In the genomic region with DNA sequence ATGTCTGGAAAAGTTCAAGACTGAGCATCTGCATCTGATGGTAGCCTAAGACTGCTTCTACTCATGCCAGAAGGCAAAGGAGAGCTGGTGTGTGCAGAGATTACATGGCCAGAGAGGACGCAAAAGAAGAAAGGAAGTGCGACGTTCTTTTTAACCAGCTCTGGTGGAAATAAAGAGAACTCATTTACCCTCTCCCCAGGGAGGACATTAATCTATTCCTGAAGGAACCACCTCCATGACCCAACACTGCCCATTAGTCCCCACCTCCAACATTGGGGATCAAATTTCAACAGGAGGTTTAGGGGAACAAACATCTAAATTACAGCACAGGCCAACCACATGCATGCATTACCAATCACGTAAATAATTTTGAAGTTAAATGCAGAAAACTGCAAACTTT, we compare ENCODE assay signal across 8 cellular contexts. TPM values are rescaled to one million over a fixed set of nuclear protein-coding genes. Genes with fewer than 3 reads are reported as not detected.
A peak's percentile ranks its signal among the peaks of the same experiment; 100 is the strongest.
DNase-seq lines count a peak whose midpoint lies in the region; ATAC-seq and TF ChIP-seq lines count a peak whose summit lies in the region.

No MANE protein-coding gene starts in this region.

- H3K4me2 ChIP-seq in KMS-11, result peak overlapping the region; percentile 88

- DNase-seq in CD4-positive, alpha-beta T cell, result no peak
- DNase-seq in astrocyte of the spinal cord (ENCODE audit: low read depth, low spot score), result peak; percentile 52
- no peak for DNase-seq in NOMO-1 treated with DMSO at 0.1 percent for 48 hours (lab: John Stamatoyannopoulos, UW; ENCODE audit: unreplicated experiment)
- DNase-seq in NCI-H2196 (lab: John Stamatoyannopoulos, UW; ENCODE audit: unreplicated experiment), result no peak
- DNase-seq in GDM1 (lab: John Stamatoyannopoulos, UW), result no peak
- no peak for DNase-seq in activated CD4-positive, alpha-beta T cell treated with anti-CD3 and anti-CD28 coated beads for 4 hours

- H3K9me3 ChIP-seq in CD4-positive, alpha-beta T cell (ENCODE audit: control insufficient read depth, low read length), result no peaks in the 10 kb centered on the region
- no peaks in the 10 kb centered on the region for H3K9me3 ChIP-seq in muscle layer of duodenum (ENCODE audit: control insufficient read depth in 1 of 2, low read length in 2 of 2)

- peaks cover 43% of the 10 kb centered on the region for H3K79me2 ChIP-seq in KMS-11 (ENCODE audit: insufficient read depth, low read depth)

- peak overlapping the region; percentile 53 for H3K4me3 ChIP-seq in KMS-11 (IDR thresholded peaks at IDR 0.05; ENCODE audit: insufficient read depth, low read depth, low read length)
- H3K4me3 ChIP-seq in astrocyte of the spinal cord (ENCODE audit: low read depth, low read length), result peak overlapping the region; percentile 82
- peak overlapping the region; percentile 89 to 92 for H3K4me3 ChIP-seq in muscle layer of duodenum (ENCODE audit: low read depth in 1 of 2, low read length in 2 of 2)

- no peaks in the 10 kb centered on the region for H3K9me3 Mint-ChIP-seq in CD4-positive, alpha-beta T cell

- peak overlapping the region; percentile 99; the same call in 1 of the 2 replicates for H2AFZ ChIP-seq in KMS-11 (ENCODE audit: low read depth)

- H3K27ac ChIP-seq in CD4-positive, alpha-beta T cell (ENCODE audit: low read depth, low read length), result no peak overlapping the region
- no peak overlapping the region for H3K27ac ChIP-seq in KMS-11
- H3K27ac ChIP-seq in muscle layer of duodenum (ENCODE audit: low read length), result no peak overlapping the region

- H3K36me3 ChIP-seq in KMS-11 (ENCODE audit: insufficient read depth) (no peaks in the 10 kb centered on the region), muscle layer of duodenum (ENCODE audit: control insufficient read depth in 1 of 2, insufficient read depth in 2 of 2, low read length in 2 of 2) (no peaks in the 10 kb centered on the region)

- H3K27me3 Mint-ChIP-seq in CD4-positive, alpha-beta T cell, result no peaks in the 10 kb centered on the region

- POLR2A ChIA-PET in CD4-positive, alpha-beta T cell (lab: Charles Lee), result interaction anchor here (1.0 to 6.3 kb wide), 5 partner anchors 13 to 671 kb away, joined by 4 to 188 read pairs (median 18); partner anchors contain the start of genes MSL2 and STAG1

- CTCF ChIA-PET in CD4-positive, alpha-beta T cell (lab: Charles Lee), result interaction anchor here (0.6 to 5.6 kb wide), 5 partner anchors 73 to 469 kb away, joined by 3 to 81 read pairs (median 4); partner anchors contain the start of gene STAG1

- H3K4me3 Mint-ChIP-seq in CD4-positive, alpha-beta T cell, result peak overlapping the region; percentile 92

- no peaks in the 10 kb centered on the region for H3K27me3 ChIP-seq in CD4-positive, alpha-beta T cell (ENCODE audit: control insufficient read depth, insufficient read depth, low read length)
- H3K27me3 ChIP-seq in KMS-11 (ENCODE audit: insufficient read depth, low read depth), result no peaks in the 10 kb centered on the region
- no peaks in the 10 kb centered on the region for H3K27me3 ChIP-seq in muscle layer of duodenum (ENCODE audit: low read depth, low read length)

- peak overlapping the region; percentile 97 for H3K27ac Mint-ChIP-seq in CD4-positive, alpha-beta T cell

- H3K4me1 ChIP-seq in KMS-11 (ENCODE audit: low read depth, poor library complexity, severe bottlenecking) (peaks cover 18% of the 10 kb centered on the region), muscle layer of duodenum (ENCODE audit: control insufficient read depth in 1 of 2, insufficient read depth in 2 of 2, low read length in 2 of 2) (peaks cover 10 to 19% of the 10 kb centered on the region in 2 donors)

- no peak for ATAC-seq in CD4-positive, alpha-beta T cell (ENCODE audit: poor library complexity)

- no peaks in the 10 kb centered on the region for H4K20me1 ChIP-seq in KMS-11 (ENCODE audit: insufficient read depth)

- H3K36me3 Mint-ChIP-seq in CD4-positive, alpha-beta T cell (ENCODE audit: low read depth), result peaks cover 46% of the 10 kb centered on the region

- in situ Hi-C loops in astrocyte of the spinal cord (cut with HindIII; ENCODE audit: low sequenced_read_pairs), result no loop called here

- intact Hi-C loops in CD4-positive, alpha-beta T cell (cut with DNase I, micrococcal nuclease), result loop anchor here (2.0 to 10.0 kb wide), 8 partner anchors 37 to 1734 kb away; partner anchors contain the start of genes CEP70 (in 1 of the 2), MSL2 (in 1 of the 2) and STAG1 (in 1 of the 2)

- peak overlapping the region; percentile 73; the same call in 1 of the 2 replicates for H3K9ac ChIP-seq in KMS-11

- TF ChIP-seq CTCF in CD4-positive, alpha-beta T cell (IDR thresholded peaks at IDR 0.05), result no peak
- TF ChIP-seq CTCF in KMS-11 (conservative IDR thresholded peaks at IDR 0.05; ENCODE audit: low read depth, low read length) (no peak), astrocyte of the spinal cord (IDR thresholded peaks at IDR 0.05; ENCODE audit: low read depth, low read length) (no peak)

- H3K4me1 Mint-ChIP-seq in CD4-positive, alpha-beta T cell (ENCODE audit: low read depth), result peaks cover 56% of the 10 kb centered on the region

RNA-seq across cellular contexts. Expression of gene NCK1, which starts 1.5 kb away (rescaled TPM):
- total RNA-seq in CD4-positive, alpha-beta T cell, result 10 to 100 TPM; 52.9 to 55.0 TPM

RNA-seq across cellular contexts. Expression of gene SLC35G2, which starts 41.6 kb away (rescaled TPM):
- under 1 TPM in 1 of 2 experiments, not detected in 1; 0.14 TPM for total RNA-seq in CD4-positive, alpha-beta T cell
